In genomic region chr6:151374024-151374423, GRCh38 we compare ENCODE assay signal across 1 cellular context.
TF ChIP-seq lines count a peak whose summit lies in the region.

No MANE protein-coding gene starts in this region.

TF ChIP-seq in HepG2, 621 proteins besides CTCF, POLR2A, EP300 and RAD21 (continued from another document and continues in another):
- TF ChIP-seq NR2F2 (IDR thresholded peaks at IDR 0.05; ENCODE audit: borderline replicate concordance, low read depth) (peak; percentile 86), ZBTB38 (CRISPR knock-in tag; IDR thresholded peaks at IDR 0.05) (peak; percentile 31; the same call in 1 of the 2 replicates), SOX6 (IDR thresholded peaks at IDR 0.05) (no peak), SOX6 (CRISPR knock-in tag; IDR thresholded peaks at IDR 0.05) (peak; percentile 24; the same call in 1 of the 2 replicates), ELF3 (CRISPR knock-in tag; IDR thresholded peaks at IDR 0.05) (peak; percentile 80), PAXIP1 (CRISPR knock-in tag; conservative IDR thresholded peaks at IDR 0.05) (0 out of 2 replicates have a peak, but pooled peaks have one; percentile 46), NR1H2 (CRISPR knock-in tag; IDR thresholded peaks at IDR 0.05; ENCODE audit: borderline replicate concordance, low read depth) (no peak), GABPB1 (CRISPR knock-in tag; IDR thresholded peaks at IDR 0.05) (peak; percentile 21; the same call in 1 of the 2 replicates), ZNF329 (CRISPR knock-in tag; IDR thresholded peaks at IDR 0.05; ENCODE audit: low read depth) (no peak), AFF4 (CRISPR knock-in tag; IDR thresholded peaks at IDR 0.05) (no peak), SRF (IDR thresholded peaks at IDR 0.05; ENCODE audit: low read depth, low read length) (no peak), UBTF (CRISPR knock-in tag; IDR thresholded peaks at IDR 0.05) (no peak), CHD4 (IDR thresholded peaks at IDR 0.05; ENCODE audit: borderline replicate concordance, low read length) (no peak), NR2F6 (IDR thresholded peaks at IDR 0.05) (peak; percentile 90), NR2F6 (CRISPR knock-in tag; IDR thresholded peaks at IDR 0.05) (peak; percentile 93), HNF1B (CRISPR knock-in tag; IDR thresholded peaks at IDR 0.05) (0 out of 2 replicates have a peak, but pooled peaks have one; percentile 35), SALL1 (CRISPR knock-in tag; IDR thresholded peaks at IDR 0.05) (peak; percentile 58), SOX5 (CRISPR knock-in tag; IDR thresholded peaks at IDR 0.05; ENCODE audit: borderline replicate concordance) (0 out of 2 replicates have a peak, but pooled peaks have one; percentile 20), ARID5B (CRISPR knock-in tag; IDR thresholded peaks at IDR 0.05) (peak; percentile 53), KLF16 (CRISPR knock-in tag; IDR thresholded peaks at IDR 0.05) (no peak), MIXL1 (CRISPR knock-in tag; IDR thresholded peaks at IDR 0.05) (peak; percentile 50; the same call in 1 of the 2 replicates), HNF4G (IDR thresholded peaks at IDR 0.05; ENCODE audit: borderline replicate concordance, low read depth, low read length) (0 out of 2 replicates have a peak, but pooled peaks have one; percentile 16), HNF4G (CRISPR knock-in tag; IDR thresholded peaks at IDR 0.05; ENCODE audit: borderline replicate concordance, low read depth) (no peak), KLF12 (CRISPR knock-in tag; IDR thresholded peaks at IDR 0.05; ENCODE audit: borderline replicate concordance) (0 out of 2 replicates have a peak, but pooled peaks have one; percentile 41), RARA (CRISPR knock-in tag; IDR thresholded peaks at IDR 0.05) (peak; percentile 75), GABPA (IDR thresholded peaks at IDR 0.05; ENCODE audit: low read depth, low read length) (no peak), GABPA (CRISPR knock-in tag; IDR thresholded peaks at IDR 0.05; ENCODE audit: low read depth) (peak; percentile 55), NR2C2 (CRISPR knock-in tag; IDR thresholded peaks at IDR 0.05; ENCODE audit: borderline replicate concordance) (peak; percentile 77), ZNF607 (CRISPR knock-in tag; IDR thresholded peaks at IDR 0.05; ENCODE audit: borderline replicate concordance) (0 out of 2 replicates have a peak, but pooled peaks have one; percentile 36), RXRB (CRISPR knock-in tag; IDR thresholded peaks at IDR 0.05; ENCODE audit: borderline replicate concordance) (peak; percentile 77), TBX2 (CRISPR knock-in tag; IDR thresholded peaks at IDR 0.05; ENCODE audit: borderline replicate concordance) (peak; percentile 55; the same call in 1 of the 2 replicates), MTF1 (CRISPR knock-in tag; IDR thresholded peaks at IDR 0.05) (no peak), GMEB1 (CRISPR knock-in tag; IDR thresholded peaks at IDR 0.05; ENCODE audit: borderline replicate concordance) (no peak), SP5 (CRISPR knock-in tag; IDR thresholded peaks at IDR 0.05; ENCODE audit: borderline replicate concordance, low read depth) (peak; percentile 32; the same call in 1 of the 2 replicates), RXRA (CRISPR knock-in tag; IDR thresholded peaks at IDR 0.05) (peak; percentile 43; the same call in 1 of the 2 replicates), SPEN (CRISPR knock-in tag; IDR thresholded peaks at IDR 0.05; ENCODE audit: low read depth) (peak; percentile 33; the same call in 1 of the 2 replicates), ZNF816 (CRISPR knock-in tag; IDR thresholded peaks at IDR 0.05; ENCODE audit: borderline replicate concordance) (0 out of 2 replicates have a peak, but pooled peaks have one; percentile 2)
- TF ChIP-seq, protein P1, sequence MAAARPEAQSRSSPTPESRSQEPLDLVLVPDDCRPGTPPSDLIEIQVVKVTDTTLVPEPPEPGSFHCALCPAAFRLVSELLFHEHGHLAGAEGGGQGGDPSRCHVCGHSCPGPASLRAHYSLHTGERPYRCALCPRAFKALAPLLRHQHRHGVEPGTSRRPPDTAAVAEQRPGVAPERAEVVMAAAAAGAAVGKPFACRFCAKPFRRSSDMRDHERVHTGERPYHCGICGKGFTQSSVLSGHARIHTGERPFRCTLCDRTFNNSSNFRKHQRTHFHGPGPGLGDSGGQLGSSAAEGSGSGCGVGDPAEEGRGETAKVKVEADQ (CRISPR knock-in tag; IDR thresholded peaks at IDR 0.05; ENCODE audit: borderline replicate concordance), result no peak
- TF ChIP-seq, protein P2, sequence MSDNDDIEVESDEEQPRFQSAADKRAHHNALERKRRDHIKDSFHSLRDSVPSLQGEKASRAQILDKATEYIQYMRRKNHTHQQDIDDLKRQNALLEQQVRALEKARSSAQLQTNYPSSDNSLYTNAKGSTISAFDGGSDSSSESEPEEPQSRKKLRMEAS (IDR thresholded peaks at IDR 0.05), result 0 out of 2 replicates have a peak, but pooled peaks have one; percentile 25
- TF ChIP-seq, protein P3, sequence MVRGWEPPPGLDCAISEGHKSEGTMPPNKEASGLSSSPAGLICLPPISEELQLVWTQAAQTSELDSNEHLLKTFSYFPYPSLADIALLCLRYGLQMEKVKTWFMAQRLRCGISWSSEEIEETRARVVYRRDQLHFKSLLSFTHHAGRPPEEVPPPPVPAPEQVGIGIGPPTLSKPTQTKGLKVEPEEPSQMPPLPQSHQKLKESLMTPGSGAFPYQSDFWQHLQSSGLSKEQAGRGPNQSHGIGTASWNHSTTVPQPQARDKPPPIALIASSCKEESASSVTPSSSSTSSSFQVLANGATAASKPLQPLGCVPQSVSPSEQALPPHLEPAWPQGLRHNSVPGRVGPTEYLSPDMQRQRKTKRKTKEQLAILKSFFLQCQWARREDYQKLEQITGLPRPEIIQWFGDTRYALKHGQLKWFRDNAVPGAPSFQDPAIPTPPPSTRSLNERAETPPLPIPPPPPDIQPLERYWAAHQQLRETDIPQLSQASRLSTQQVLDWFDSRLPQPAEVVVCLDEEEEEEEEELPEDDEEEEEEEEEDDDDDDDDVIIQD (CRISPR knock-in tag; IDR thresholded peaks at IDR 0.05; ENCODE audit: low read depth), result peak; percentile 57; the same call in 1 of the 2 replicates
